10 cellular contexts compared by ENCODE assay signal in genomic region chr11:78354741-78355705, GRCh38.
A peak's percentile ranks its signal among the peaks of the same experiment; 100 is the strongest.
DNase-seq lines count a peak whose midpoint lies in the region; ATAC-seq lines count a peak whose summit lies in the region.
"Had no signal": no experiment of that assay in that cellular context is flagged by ENCODE, and none has a peak within 500 bp of the region (broad histone marks: within the 10 kb centered on the region; RNA-seq: fewer than 3 reads in every experiment).

No MANE protein-coding gene starts in this region.

- peak; percentile 55 for ATAC-seq in HG02623 (IDR thresholded peaks at IDR 0.05; ENCODE audit: unreplicated experiment)
- no peak for ATAC-seq in HG03097 (IDR thresholded peaks at IDR 0.05; ENCODE audit: low FRiP score, unreplicated experiment)
- no peak for ATAC-seq in GM18502 (IDR thresholded peaks at IDR 0.05; ENCODE audit: poor library complexity, unreplicated experiment)

- DNase-seq in COR-L47 (lab: John Stamatoyannopoulos, UW) (peak; percentile 79), NCI-H69 (lab: John Stamatoyannopoulos, UW) (peak; percentile 95), fibroblast of the conjunctiva (ENCODE audit: low read depth) (peak; percentile 64), NOMO-1 treated with dmso at 0.1 percent for 144 hours (lab: John Stamatoyannopoulos, UW; ENCODE audit: unreplicated experiment) (no peak), T-helper 9 cell (no peak)
- DNase-seq: NCI-H1694; stimulated activated naive CD4-positive, alpha-beta T cell had no signal

Comparison
In these comparisons a context has a peak if more than half of its experiments do, and no peak if none do; other contexts are left out.
1. DNase-seq: peak in COR-L47 (single experiment), NCI-H69 (single experiment) and fibroblast of the conjunctiva (single experiment); none in NOMO-1 treated with dmso at 0.1 percent for 144 hours (single experiment) and T-helper 9 cell (single experiment).